In genomic region chr20:37341632-37342031, GRCh38 we compare ENCODE assay signal across 1 cellular context.
TF ChIP-seq lines count a peak whose summit lies in the region.

No MANE protein-coding gene starts in this region.

TF ChIP-seq in HepG2, 621 proteins besides CTCF, POLR2A, EP300 and RAD21 (continues in another document):
- TF ChIP-seq ZFP91 (CRISPR knock-in tag; IDR thresholded peaks at IDR 0.05; ENCODE audit: borderline replicate concordance): no peak
- no peak for TF ChIP-seq ZBTB3 (CRISPR knock-in tag; IDR thresholded peaks at IDR 0.05; ENCODE audit: borderline replicate concordance, low read depth)
- TF ChIP-seq FOXO1 (CRISPR knock-in tag; IDR thresholded peaks at IDR 0.05): 0 out of 2 replicates have a peak, but pooled peaks have one; percentile 27
- 0 out of 2 replicates have a peak, but pooled peaks have one; percentile 29 for TF ChIP-seq NFKB2 (CRISPR knock-in tag; IDR thresholded peaks at IDR 0.05; ENCODE audit: borderline replicate concordance)
- no peak for TF ChIP-seq ZNF543 (CRISPR knock-in tag; IDR thresholded peaks at IDR 0.05)
- no peak for TF ChIP-seq RBFOX2 (IDR thresholded peaks at IDR 0.05; ENCODE audit: low read depth, low read length)
- no peak for TF ChIP-seq HOXA3 (CRISPR knock-in tag; IDR thresholded peaks at IDR 0.05)
- TF ChIP-seq ELK4 (CRISPR knock-in tag; IDR thresholded peaks at IDR 0.05; ENCODE audit: borderline replicate concordance): no peak
- TF ChIP-seq RFX1 (IDR thresholded peaks at IDR 0.05): no peak
- TF ChIP-seq PLRG1 (conservative IDR thresholded peaks at IDR 0.05): no peak
- TF ChIP-seq CREB1 (IDR thresholded peaks at IDR 0.05): no peak
- no peak for TF ChIP-seq CREB1 (CRISPR knock-in tag; IDR thresholded peaks at IDR 0.05)
- peak; percentile 41 for TF ChIP-seq PCBP2 (optimal IDR thresholded peaks at IDR 0.05; ENCODE audit: low read depth, low read length, poor library complexity, severe bottlenecking)
- 0 out of 2 replicates have a peak, but pooled peaks have one; percentile 30 for TF ChIP-seq ZNF556 (CRISPR knock-in tag; IDR thresholded peaks at IDR 0.05; ENCODE audit: borderline replicate concordance)
- no peak for TF ChIP-seq KDM3A (CRISPR knock-in tag; IDR thresholded peaks at IDR 0.05; ENCODE audit: low read depth)
- TF ChIP-seq MEIS2 (CRISPR knock-in tag; IDR thresholded peaks at IDR 0.05): no peak
- peak; percentile 27; the same call in 1 of the 2 replicates for TF ChIP-seq TFAP4 (IDR thresholded peaks at IDR 0.05; ENCODE audit: borderline replicate concordance, low read depth)
- no peak for TF ChIP-seq HHEX (CRISPR knock-in tag; IDR thresholded peaks at IDR 0.05)
- no peak for TF ChIP-seq E2F1 (CRISPR knock-in tag; IDR thresholded peaks at IDR 0.05)
- no peak for TF ChIP-seq IRF9 (CRISPR knock-in tag; IDR thresholded peaks at IDR 0.05; ENCODE audit: borderline replicate concordance)
- TF ChIP-seq FOSL2 (CRISPR knock-in tag; IDR thresholded peaks at IDR 0.05): no peak
- TF ChIP-seq ERF (CRISPR knock-in tag; IDR thresholded peaks at IDR 0.05): no peak
- TF ChIP-seq HDAC6 (IDR thresholded peaks at IDR 0.05; ENCODE audit: low read depth, low read length): no peak
- TF ChIP-seq ZFX (CRISPR knock-in tag; IDR thresholded peaks at IDR 0.05; ENCODE audit: low read depth): no peak
- no peak for TF ChIP-seq ZNF331 (CRISPR knock-in tag; IDR thresholded peaks at IDR 0.05)
- TF ChIP-seq NAIF1 (CRISPR knock-in tag; IDR thresholded peaks at IDR 0.05; ENCODE audit: borderline replicate concordance): 0 out of 2 replicates have a peak, but pooled peaks have one; percentile 6
- no peak for TF ChIP-seq ZNF414 (CRISPR knock-in tag; IDR thresholded peaks at IDR 0.05)
- no peak for TF ChIP-seq ZNF503 (CRISPR knock-in tag; IDR thresholded peaks at IDR 0.05)
- no peak for TF ChIP-seq CERS6 (CRISPR knock-in tag; IDR thresholded peaks at IDR 0.05)
- TF ChIP-seq ZNF839 (CRISPR knock-in tag; IDR thresholded peaks at IDR 0.05; ENCODE audit: borderline replicate concordance): peak; percentile 59; the same call in 1 of the 2 replicates
- no peak for TF ChIP-seq ZSCAN30 (CRISPR knock-in tag; IDR thresholded peaks at IDR 0.05)
- no peak for TF ChIP-seq ZNF136 (CRISPR knock-in tag; IDR thresholded peaks at IDR 0.05; ENCODE audit: low read depth)
- TF ChIP-seq ATF3 (CRISPR knock-in tag; IDR thresholded peaks at IDR 0.05): no peak
- TF ChIP-seq ATM (IDR thresholded peaks at IDR 0.05; ENCODE audit: borderline replicate concordance): no peak
- TF ChIP-seq FOXJ3 (CRISPR knock-in tag; IDR thresholded peaks at IDR 0.05; ENCODE audit: borderline replicate concordance): no peak
- no peak for TF ChIP-seq ZNF296 (CRISPR knock-in tag; conservative IDR thresholded peaks at IDR 0.05)
- no peak for TF ChIP-seq SRF (IDR thresholded peaks at IDR 0.05; ENCODE audit: low read depth, low read length)
- TF ChIP-seq KMT2A (CRISPR knock-in tag; IDR thresholded peaks at IDR 0.05): no peak
- TF ChIP-seq CCDC6 (CRISPR knock-in tag; IDR thresholded peaks at IDR 0.05): no peak
- TF ChIP-seq FOXO4 (CRISPR knock-in tag; conservative IDR thresholded peaks at IDR 0.05): no peak
- TF ChIP-seq ZNF563 (CRISPR knock-in tag; IDR thresholded peaks at IDR 0.05): no peak
- TF ChIP-seq HNF1A (IDR thresholded peaks at IDR 0.05; ENCODE audit: low read depth): no peak
- no peak for TF ChIP-seq HNF1A (CRISPR knock-in tag; IDR thresholded peaks at IDR 0.05; ENCODE audit: borderline replicate concordance)
- no peak for TF ChIP-seq HOMEZ (CRISPR knock-in tag; IDR thresholded peaks at IDR 0.05; ENCODE audit: low read depth)
- no peak for TF ChIP-seq GTF2F1 (IDR thresholded peaks at IDR 0.05; ENCODE audit: low read length)
- no peak for TF ChIP-seq IKZF5 (CRISPR knock-in tag; IDR thresholded peaks at IDR 0.05)
- peak; percentile 31 for TF ChIP-seq HNRNPLL (IDR thresholded peaks at IDR 0.05; ENCODE audit: low read depth, low read length, poor library complexity, severe bottlenecking)
- no peak for TF ChIP-seq NCOA2 (CRISPR knock-in tag; IDR thresholded peaks at IDR 0.05)
